8 cellular contexts compared by ENCODE assay signal in the genomic region with DNA sequence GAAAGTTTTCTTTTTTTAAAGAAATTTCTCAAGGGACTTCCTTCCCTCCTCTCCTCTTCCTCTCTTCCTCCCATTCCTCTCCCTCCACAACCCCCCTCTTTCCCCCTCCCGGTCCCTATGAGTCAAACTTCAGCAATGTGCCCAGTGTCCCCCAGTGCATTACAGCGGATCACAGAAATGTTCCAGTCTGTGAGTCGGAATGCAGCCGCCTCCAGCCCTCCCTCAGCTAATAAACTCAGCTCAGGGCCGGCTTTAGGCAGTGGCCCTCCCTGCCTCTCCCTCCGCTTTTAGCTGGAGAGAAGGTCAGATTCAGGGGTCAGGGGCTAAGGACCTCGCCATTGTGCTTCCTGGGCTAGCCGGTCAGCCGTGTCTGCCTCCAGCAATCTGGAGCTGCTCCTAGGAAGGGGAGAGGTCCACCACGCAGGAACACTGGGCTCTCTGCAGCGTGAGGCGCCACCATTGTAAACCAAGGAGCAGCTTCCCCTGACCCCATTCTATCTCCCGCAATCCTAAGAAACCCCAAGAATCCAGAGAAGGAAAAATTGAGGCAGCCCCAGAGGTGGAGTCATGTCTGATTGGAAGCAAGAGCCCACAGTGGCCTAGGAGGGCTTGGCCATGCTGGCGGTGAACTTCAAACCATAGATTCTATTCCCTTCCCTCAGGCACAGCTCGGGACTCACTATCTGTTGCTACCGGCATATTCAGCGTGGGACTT. TPM values are rescaled to one million over a fixed set of nuclear protein-coding genes. Genes with fewer than 3 reads are reported as not detected.
A peak's percentile ranks its signal among the peaks of the same experiment; 100 is the strongest.
DNase-seq lines count a peak whose midpoint lies in the region; ATAC-seq and TF ChIP-seq lines count a peak whose summit lies in the region.

No MANE protein-coding gene starts in this region.

- H2AFZ ChIP-seq in neuron (ENCODE audit: low read depth, low read length) = peak overlapping the region; percentile 47

- H3K9me3 Mint-ChIP-seq in activated CD8-positive, alpha-beta T cell treated with anti-CD3 and anti-CD28 coated beads, Interleukin-2, amount 10 ng/mL, durations not matched to agents 7 days and 5 days (ENCODE audit: insufficient read depth) = no peaks in the 10 kb centered on the region

- no peak for ATAC-seq in activated CD8-positive, alpha-beta T cell treated with anti-CD3 and anti-CD28 coated beads, Interleukin-2, amount 10 ng/mL, durations not matched to agents 7 days and 5 days
- ATAC-seq in foreskin keratinocyte (peak; percentile 62), HG03159 (IDR thresholded peaks at IDR 0.05; ENCODE audit: unreplicated experiment) (no peak)

- H3K27ac Mint-ChIP-seq in activated CD8-positive, alpha-beta T cell treated with anti-CD3 and anti-CD28 coated beads, Interleukin-2, amount 10 ng/mL, durations not matched to agents 7 days and 5 days = peak overlapping the region; percentile 91

- H3K27me3 ChIP-seq in foreskin keratinocyte = no peaks in the 10 kb centered on the region
- no peaks in the 10 kb centered on the region for H3K27me3 ChIP-seq in neuron (ENCODE audit: insufficient read depth, low read length)

- CTCF ChIA-PET in activated CD8-positive, alpha-beta T cell treated with anti-CD3 and anti-CD28 coated beads, Interleukin-2, amount 10 ng/mL, durations not matched to agents 7 days and 5 days (lab: Charles Lee) = interaction anchor here (0.8 to 27.1 kb wide), 4 partner anchors 10 to 77 kb away, joined by 3 to 1049 read pairs (median 17); no protein-coding TSS in a partner anchor

- peaks cover 76% of the 10 kb centered on the region for H3K4me1 Mint-ChIP-seq in activated CD8-positive, alpha-beta T cell treated with anti-CD3 and anti-CD28 coated beads, Interleukin-2, amount 10 ng/mL, durations not matched to agents 7 days and 5 days (ENCODE audit: low read depth)

- H3K4me3 ChIP-seq in AG09309 (ENCODE audit: control insufficient read depth, low read depth, low read length) (peak overlapping the region; percentile 95), neuron (ENCODE audit: low read length) (peak overlapping the region; percentile 63)

- peaks cover 26% of the 10 kb centered on the region for H3K36me3 Mint-ChIP-seq in activated CD8-positive, alpha-beta T cell treated with anti-CD3 and anti-CD28 coated beads, Interleukin-2, amount 10 ng/mL, durations not matched to agents 7 days and 5 days (ENCODE audit: low read depth)

- no peak for TF ChIP-seq CTCF in AG09309 (IDR thresholded peaks at IDR 0.05; ENCODE audit: control insufficient read depth, insufficient read depth, low read depth, low read length, missing control alignments)
- TF ChIP-seq CTCF in foreskin keratinocyte (conservative IDR thresholded peaks at IDR 0.05) = no peak

- H3K4me1 ChIP-seq in foreskin keratinocyte (peaks cover 29% of the 10 kb centered on the region), neuron (ENCODE audit: insufficient read depth, low read length) (peaks cover 48% of the 10 kb centered on the region)

- H3K9me3 ChIP-seq in neuron (ENCODE audit: low read length) = no peaks in the 10 kb centered on the region

- H3K27ac ChIP-seq in foreskin keratinocyte = no peak overlapping the region

- POLR2A ChIA-PET in activated CD8-positive, alpha-beta T cell treated with anti-CD3 and anti-CD28 coated beads, Interleukin-2, amount 10 ng/mL, durations not matched to agents 7 days and 5 days (lab: Charles Lee) = interaction anchor here (11.6 to 20.2 kb wide), 2 partner anchors 13 to 15 kb away, joined by 272 to 642 read pairs; no protein-coding TSS in a partner anchor

- DNase-seq in AG09309 (ENCODE audit: low read depth) (peak; percentile 87), HS-5 (ENCODE audit: low read depth) (peak; percentile 93), foreskin keratinocyte (peak; percentile 79 to 91), cerebellar nuclear complex (lab: John Stamatoyannopoulos, UW) (no peak)
- DNase-seq in activated CD8-positive, alpha-beta T cell treated with anti-CD3 and anti-CD28 coated beads, Interleukin-2, amount 10 ng/mL, durations not matched to agents 7 days and 5 days = no peak
- DNase-seq in NK-92 treated with Interleukin-12 subunit alpha and Interleukin-12 subunit beta, amount 100 ng/mL, for 24 hours (lab: John Stamatoyannopoulos, UW) = no peak

- H3K4me3 Mint-ChIP-seq in activated CD8-positive, alpha-beta T cell treated with anti-CD3 and anti-CD28 coated beads, Interleukin-2, amount 10 ng/mL, durations not matched to agents 7 days and 5 days = peak overlapping the region; percentile 83

- H3K36me3 ChIP-seq in neuron (ENCODE audit: insufficient read depth, low read length) = no peaks in the 10 kb centered on the region

- no peaks in the 10 kb centered on the region for H3K27me3 Mint-ChIP-seq in activated CD8-positive, alpha-beta T cell treated with anti-CD3 and anti-CD28 coated beads, Interleukin-2, amount 10 ng/mL, durations not matched to agents 7 days and 5 days (ENCODE audit: low read depth)

RNA-seq across cellular contexts. Expression of a gene that starts 1.1 kb away (rescaled TPM):
- total RNA-seq in activated CD8-positive, alpha-beta T cell treated with anti-CD3 and anti-CD28 coated beads, Interleukin-2, amount 10 ng/mL, durations not matched to agents 7 days and 5 days = 100 to 1,000 TPM; 180 to 207 TPM
- total RNA-seq in foreskin keratinocyte = 52.3 and 55.8 TPM in 2 replicates
- polyA plus RNA-seq in foreskin keratinocyte = 47.3 and 51.7 TPM in 2 replicates

RNA-seq across cellular contexts. Expression of a gene that starts 47.8 kb away (rescaled TPM):
- total RNA-seq in activated CD8-positive, alpha-beta T cell treated with anti-CD3 and anti-CD28 coated beads, Interleukin-2, amount 10 ng/mL, durations not matched to agents 7 days and 5 days = 1 to 10 TPM; 7.0 to 8.1 TPM
- 14.5 and 14.9 TPM in 2 replicates for total RNA-seq in foreskin keratinocyte
- 12.0 and 13.2 TPM in 2 replicates for polyA plus RNA-seq in foreskin keratinocyte

Comparison
In these comparisons a context has a peak if more than half of its experiments do, and no peak if none do; other contexts are left out.
1. DNase-seq: peak in AG09309 (single experiment), HS-5 (single experiment) and foreskin keratinocyte (2 of 2); none in activated CD8-positive, alpha-beta T cell treated with anti-CD3 and anti-CD28 coated beads, Interleukin-2, amount 10 ng/mL, durations not matched to agents 7 days and 5 days (single experiment), NK-92 treated with Interleukin-12 subunit alpha and Interleukin-12 subunit beta, amount 100 ng/mL, for 24 hours (single experiment) and cerebellar nuclear complex (0 of 2).